In the genomic region with DNA sequence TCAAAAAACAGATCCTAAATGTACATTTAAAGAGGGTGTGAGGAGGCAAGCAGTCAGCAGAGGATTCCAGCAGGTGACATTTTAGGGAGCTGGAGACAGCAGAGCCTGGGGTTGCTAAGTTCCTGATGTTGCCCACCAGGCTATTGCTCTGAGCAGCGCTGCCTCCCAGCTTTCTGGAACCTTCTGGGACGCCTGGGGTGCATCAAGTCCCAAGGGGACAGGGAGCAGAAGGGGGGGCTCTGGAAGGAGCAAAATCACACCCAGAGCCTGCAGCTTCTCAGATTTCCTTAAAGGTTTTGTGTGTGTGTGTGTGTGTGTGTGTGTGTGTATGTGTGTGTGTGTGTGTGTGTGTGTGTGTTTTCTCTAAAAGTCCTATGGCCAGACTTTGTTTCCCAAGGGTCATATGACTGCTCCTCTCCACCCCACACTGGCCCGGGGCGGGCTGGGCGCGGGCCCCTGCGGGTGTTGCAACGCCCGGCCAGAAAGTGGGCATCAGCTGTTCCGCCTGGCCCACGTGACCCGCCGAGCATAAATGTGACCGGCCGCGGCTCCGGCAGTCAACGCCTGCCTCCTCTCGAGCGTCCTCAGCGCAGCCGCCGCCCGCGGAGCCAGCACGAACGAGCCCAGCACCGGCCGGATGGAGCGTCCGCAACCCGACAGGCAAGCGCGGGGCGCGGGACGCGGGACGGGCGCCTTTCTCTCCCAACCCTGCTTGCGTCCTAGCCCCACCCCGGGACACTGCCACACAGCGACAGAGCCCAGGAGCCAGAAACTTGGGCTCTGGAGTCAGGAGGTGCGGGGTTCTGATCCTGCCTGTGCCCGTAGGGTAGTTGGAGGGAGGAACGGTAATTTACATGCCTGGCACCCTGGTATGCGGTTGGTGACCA, we compare ENCODE assay signal across 1 cellular context.
A peak's percentile ranks its signal among the peaks of the same experiment; 100 is the strongest.
TF ChIP-seq lines count a peak whose summit lies in the region.

Gene HMOX1 (plus strand): TSS at position 560 of the 887 bp plus-strand sequence. CDS start 78 bp downstream, at position 638.

TF ChIP-seq in HepG2, 621 proteins besides CTCF, POLR2A, EP300 and RAD21 (continued from another document and continues in another):
- peak; percentile 95 for TF ChIP-seq USF2 (IDR thresholded peaks at IDR 0.05; ENCODE audit: low read depth, low read length)
- TF ChIP-seq USF2 (CRISPR knock-in tag; IDR thresholded peaks at IDR 0.05; ENCODE audit: borderline replicate concordance), result peak; percentile 96; the same call in 1 of the 2 replicates
- TF ChIP-seq SRSF4 (IDR thresholded peaks at IDR 0.05; ENCODE audit: low read depth, low read length, poor library complexity, severe bottlenecking), result no peak
- TF ChIP-seq TSC22D2 (CRISPR knock-in tag; IDR thresholded peaks at IDR 0.05; ENCODE audit: borderline replicate concordance), result no peak; the same call in 1 of the 2 replicates
- no peak; the same call in 1 of the 2 replicates for TF ChIP-seq FOXC1 (CRISPR knock-in tag; IDR thresholded peaks at IDR 0.05; ENCODE audit: borderline replicate concordance)
- TF ChIP-seq THRA (CRISPR knock-in tag; IDR thresholded peaks at IDR 0.05; ENCODE audit: borderline replicate concordance), result peak; percentile 41; the same call in 1 of the 2 replicates
- no peak for TF ChIP-seq ZEB1 (IDR thresholded peaks at IDR 0.05; ENCODE audit: insufficient replicate concordance, low read depth)
- TF ChIP-seq, protein P1, sequence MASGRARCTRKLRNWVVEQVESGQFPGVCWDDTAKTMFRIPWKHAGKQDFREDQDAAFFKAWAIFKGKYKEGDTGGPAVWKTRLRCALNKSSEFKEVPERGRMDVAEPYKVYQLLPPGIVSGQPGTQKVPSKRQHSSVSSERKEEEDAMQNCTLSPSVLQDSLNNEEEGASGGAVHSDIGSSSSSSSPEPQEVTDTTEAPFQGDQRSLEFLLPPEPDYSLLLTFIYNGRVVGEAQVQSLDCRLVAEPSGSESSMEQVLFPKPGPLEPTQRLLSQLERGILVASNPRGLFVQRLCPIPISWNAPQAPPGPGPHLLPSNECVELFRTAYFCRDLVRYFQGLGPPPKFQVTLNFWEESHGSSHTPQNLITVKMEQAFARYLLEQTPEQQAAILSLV (CRISPR knock-in tag; IDR thresholded peaks at IDR 0.05; ENCODE audit: borderline replicate concordance), result no peak
- no peak for TF ChIP-seq LCORL (IDR thresholded peaks at IDR 0.05)
- TF ChIP-seq LCORL (CRISPR knock-in tag; IDR thresholded peaks at IDR 0.05), result peak; percentile 93
- peak; percentile 90 for TF ChIP-seq ZNF687 (CRISPR knock-in tag; IDR thresholded peaks at IDR 0.05)
- 0 out of 2 replicates have a peak, but pooled peaks have one; percentile 33 for TF ChIP-seq ZNF605 (CRISPR knock-in tag; IDR thresholded peaks at IDR 0.05)
- TF ChIP-seq PAF1 (CRISPR knock-in tag; IDR thresholded peaks at IDR 0.05), result no peak
- TF ChIP-seq SP1 (IDR thresholded peaks at IDR 0.05), result no peak
- no peak for TF ChIP-seq SP1 (CRISPR knock-in tag; IDR thresholded peaks at IDR 0.05)
- TF ChIP-seq ZNF556 (CRISPR knock-in tag; IDR thresholded peaks at IDR 0.05; ENCODE audit: borderline replicate concordance), result no peak
- TF ChIP-seq ZNF33B (CRISPR knock-in tag; IDR thresholded peaks at IDR 0.05), result 0 out of 2 replicates have a peak, but pooled peaks have one; percentile 50
- TF ChIP-seq THAP11 (CRISPR knock-in tag; IDR thresholded peaks at IDR 0.05), result peak; percentile 59
- TF ChIP-seq ZFP1 (CRISPR knock-in tag; IDR thresholded peaks at IDR 0.05), result peak; percentile 48; the same call in 1 of the 2 replicates
- no peak for TF ChIP-seq CHD4 (IDR thresholded peaks at IDR 0.05; ENCODE audit: borderline replicate concordance, low read length)
- TF ChIP-seq NR3C1 (CRISPR knock-in tag; IDR thresholded peaks at IDR 0.05), result no peak
- peak; percentile 89 for TF ChIP-seq CEBPG (CRISPR knock-in tag; IDR thresholded peaks at IDR 0.05)
- TF ChIP-seq ELF1 (CRISPR knock-in tag; IDR thresholded peaks at IDR 0.05), result peak; percentile 32; the same call in 1 of the 2 replicates
- peak; percentile 57; the same call in 1 of the 2 replicates for TF ChIP-seq ZFP90 (CRISPR knock-in tag; IDR thresholded peaks at IDR 0.05; ENCODE audit: borderline replicate concordance)
- no peak for TF ChIP-seq ZNF138 (CRISPR knock-in tag; IDR thresholded peaks at IDR 0.05; ENCODE audit: low read depth)
- TF ChIP-seq CSRNP1 (CRISPR knock-in tag; IDR thresholded peaks at IDR 0.05), result peak; percentile 64; the same call in 1 of the 2 replicates
- TF ChIP-seq, protein P2, sequence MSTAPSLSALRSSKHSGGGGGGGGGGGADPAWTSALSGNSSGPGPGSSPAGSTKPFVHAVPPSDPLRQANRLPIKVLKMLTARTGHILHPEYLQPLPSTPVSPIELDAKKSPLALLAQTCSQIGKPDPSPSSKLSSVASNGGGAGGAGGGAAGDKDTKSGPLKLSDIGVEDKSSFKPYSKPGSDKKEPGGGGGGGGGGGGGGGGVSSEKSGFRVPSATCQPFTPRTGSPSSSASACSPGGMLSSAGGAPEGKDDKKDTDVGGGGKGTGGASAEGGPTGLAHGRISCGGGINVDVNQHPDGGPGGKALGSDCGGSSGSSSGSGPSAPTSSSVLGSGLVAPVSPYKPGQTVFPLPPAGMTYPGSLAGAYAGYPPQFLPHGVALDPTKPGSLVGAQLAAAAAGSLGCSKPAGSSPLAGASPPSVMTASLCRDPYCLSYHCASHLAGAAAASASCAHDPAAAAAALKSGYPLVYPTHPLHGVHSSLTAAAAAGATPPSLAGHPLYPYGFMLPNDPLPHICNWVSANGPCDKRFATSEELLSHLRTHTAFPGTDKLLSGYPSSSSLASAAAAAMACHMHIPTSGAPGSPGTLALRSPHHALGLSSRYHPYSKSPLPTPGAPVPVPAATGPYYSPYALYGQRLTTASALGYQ (CRISPR knock-in tag; IDR thresholded peaks at IDR 0.05), result 0 out of 2 replicates have a peak, but pooled peaks have one; percentile 44
- TF ChIP-seq, protein P3, sequence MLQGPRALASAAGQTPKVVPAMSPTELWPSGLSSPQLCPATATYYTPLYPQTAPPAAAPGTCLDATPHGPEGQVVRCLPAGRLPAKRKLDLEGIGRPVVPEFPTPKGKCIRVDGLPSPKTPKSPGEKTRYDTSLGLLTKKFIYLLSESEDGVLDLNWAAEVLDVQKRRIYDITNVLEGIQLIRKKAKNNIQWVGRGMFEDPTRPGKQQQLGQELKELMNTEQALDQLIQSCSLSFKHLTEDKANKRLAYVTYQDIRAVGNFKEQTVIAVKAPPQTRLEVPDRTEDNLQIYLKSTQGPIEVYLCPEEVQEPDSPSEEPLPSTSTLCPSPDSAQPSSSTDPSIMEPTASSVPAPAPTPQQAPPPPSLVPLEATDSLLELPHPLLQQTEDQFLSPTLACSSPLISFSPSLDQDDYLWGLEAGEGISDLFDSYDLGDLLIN (CRISPR knock-in tag; IDR thresholded peaks at IDR 0.05; ENCODE audit: borderline replicate concordance), result no peak
- TF ChIP-seq ZC3H4 (CRISPR knock-in tag; IDR thresholded peaks at IDR 0.05; ENCODE audit: borderline replicate concordance), result no peak
- 0 out of 2 replicates have a peak, but pooled peaks have one; percentile 26 for TF ChIP-seq ZNF317 (CRISPR knock-in tag; IDR thresholded peaks at IDR 0.05)
- TF ChIP-seq ZNF674 (CRISPR knock-in tag; IDR thresholded peaks at IDR 0.05; ENCODE audit: low read depth), result no peak
- TF ChIP-seq NFIB (CRISPR knock-in tag; IDR thresholded peaks at IDR 0.05; ENCODE audit: borderline replicate concordance), result no peak
- TF ChIP-seq HCFC1 (IDR thresholded peaks at IDR 0.05; ENCODE audit: low read depth, low read length), result no peak
- TF ChIP-seq MEIS2 (CRISPR knock-in tag; IDR thresholded peaks at IDR 0.05), result no peak; the same call in 1 of the 2 replicates
- no peak for TF ChIP-seq TRIM22 (IDR thresholded peaks at IDR 0.05)
- TF ChIP-seq, protein P4, sequence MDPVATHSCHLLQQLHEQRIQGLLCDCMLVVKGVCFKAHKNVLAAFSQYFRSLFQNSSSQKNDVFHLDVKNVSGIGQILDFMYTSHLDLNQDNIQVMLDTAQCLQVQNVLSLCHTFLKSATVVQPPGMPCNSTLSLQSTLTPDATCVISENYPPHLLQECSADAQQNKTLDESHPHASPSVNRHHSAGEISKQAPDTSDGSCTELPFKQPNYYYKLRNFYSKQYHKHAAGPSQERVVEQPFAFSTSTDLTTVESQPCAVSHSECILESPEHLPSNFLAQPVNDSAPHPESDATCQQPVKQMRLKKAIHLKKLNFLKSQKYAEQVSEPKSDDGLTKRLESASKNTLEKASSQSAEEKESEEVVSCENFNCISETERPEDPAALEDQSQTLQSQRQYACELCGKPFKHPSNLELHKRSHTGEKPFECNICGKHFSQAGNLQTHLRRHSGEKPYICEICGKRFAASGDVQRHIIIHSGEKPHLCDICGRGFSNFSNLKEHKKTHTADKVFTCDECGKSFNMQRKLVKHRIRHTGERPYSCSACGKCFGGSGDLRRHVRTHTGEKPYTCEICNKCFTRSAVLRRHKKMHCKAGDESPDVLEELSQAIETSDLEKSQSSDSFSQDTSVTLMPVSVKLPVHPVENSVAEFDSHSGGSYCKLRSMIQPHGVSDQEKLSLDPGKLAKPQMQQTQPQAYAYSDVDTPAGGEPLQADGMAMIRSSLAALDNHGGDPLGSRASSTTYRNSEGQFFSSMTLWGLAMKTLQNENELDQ (CRISPR knock-in tag; IDR thresholded peaks at IDR 0.05; ENCODE audit: borderline replicate concordance), result no peak
